Comparison of ENCODE assay signal across 18 cellular contexts in the genomic region with DNA sequence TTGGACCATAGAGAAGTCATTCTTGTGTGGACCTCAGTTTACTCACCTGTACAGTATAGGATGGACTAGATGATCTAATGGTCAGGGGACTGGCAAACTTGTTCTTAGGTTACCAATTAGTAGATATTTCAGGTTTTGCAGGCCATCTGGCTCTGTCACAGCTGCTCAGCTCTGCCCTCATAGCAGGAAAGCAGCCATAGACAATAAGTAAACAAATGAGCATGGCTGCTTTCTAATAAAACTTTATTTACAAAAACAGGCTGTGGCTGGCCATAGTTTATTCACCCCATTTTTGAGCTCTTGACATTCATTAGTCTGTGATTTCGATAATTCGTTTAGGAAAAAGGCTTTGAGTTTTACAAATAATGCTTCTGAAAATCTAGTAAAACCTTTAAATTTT. TPM values are rescaled to one million over a fixed set of nuclear protein-coding genes. Genes with fewer than 3 reads are reported as not detected.
A peak's percentile ranks its signal among the peaks of the same experiment; 100 is the strongest.
DNase-seq lines count a peak whose midpoint lies in the region; ATAC-seq lines count a peak whose summit lies in the region.
"Had no signal": no experiment of that assay in that cellular context is flagged by ENCODE, and none has a peak within 500 bp of the region (broad histone marks: within the 10 kb centered on the region; RNA-seq: fewer than 3 reads in every experiment).

No MANE protein-coding gene starts in this region.

- peaks cover 95% of the 10 kb centered on the region for H3K79me2 ChIP-seq in GM23248 (ENCODE audit: insufficient read depth)

- peak overlapping the region; percentile 77 for H3K27ac ChIP-seq in GM23248
- H3K27ac ChIP-seq: HL-60 had no signal

- H3K27me3 ChIP-seq in GM23248 (replicated peaks; ENCODE audit: insufficient read depth), result no peaks in the 10 kb centered on the region

- no peaks in the 10 kb centered on the region for H3K9me3 ChIP-seq in GM23248 (ENCODE audit: low read depth)

- in situ Hi-C loops in GM23248 (cut with MboI), result no loop called here

- no peak overlapping the region for H3K4me2 ChIP-seq in GM23248 (ENCODE audit: unreplicated experiment)

- peaks cover 39% of the 10 kb centered on the region for H3F3A ChIP-seq in GM23248 (ENCODE audit: insufficient read depth)

- ATAC-seq in esophagus mucosa, result peak; percentile 49

- no peaks in the 10 kb centered on the region for H3K9me2 ChIP-seq in GM23248 (ENCODE audit: insufficient read depth)

- no peak overlapping the region for H3K4me3 ChIP-seq in GM23248

- WGBS in GM23248 (ENCODE audit: low coverage in 1 of 2, low lambda C conversion rate in 2 of 2, missing lambda C conversion rate in 2 of 2), 2 experiments, result 98 to 100% methylated on average over 2 of the region's 2 CpGs

- DNase-seq in NCI-H510A treated with DMSO at 0.1 percent for 48 hours (lab: John Stamatoyannopoulos, UW) (peak; percentile 27), NCI-H510A (lab: John Stamatoyannopoulos, UW) (no peak), GM23248 (no peak), NCI-H524 treated with DMSO at 0.1 percent for 48 hours (lab: John Stamatoyannopoulos, UW) (peak; percentile 11), AG20443 (ENCODE audit: low spot score) (no peak), middle frontal gyrus (ENCODE audit: extremely low spot score, low spot score) (no peak), RKO (ENCODE audit: low spot score) (no peak)
- DNase-seq: C1 segment of cervical spinal cord, DMS153, H7, NCI-H1048, NCI-H146, NCI-H2081, NCI-H2227 treated with DMSO at 0.1 percent for 48 hours, NCI-H526 treated with DMSO at 0.1 percent for 48 hours, SHP77 had no signal

- H2AFZ ChIP-seq in GM23248, result no peak overlapping the region

- H4K20me1 ChIP-seq in GM23248 (ENCODE audit: insufficient read depth), result no peaks in the 10 kb centered on the region; the same call in 1 of the 2 replicates

- no peak overlapping the region for H3K9ac ChIP-seq in GM23248

- H3K4me1 ChIP-seq in GM23248 (ENCODE audit: insufficient read depth), result peaks cover 48% of the 10 kb centered on the region

- no peaks in the 10 kb centered on the region for H3K36me3 ChIP-seq in GM23248 (ENCODE audit: low read depth)

RNA-seq across cellular contexts. Expression of a gene that starts 12.7 kb away (rescaled TPM):
- total RNA-seq in GM23248 (2014; rRNA removed; shearing (Covaris generic)), result 18.2 and 26.9 TPM in 2 replicates
- polyA plus RNA-seq in GM23248 (2016; fragmentation: Nextera tagmentation; extraction: Ambion mirVana), result 11.4 and 15.6 TPM in 2 replicates
- total RNA-seq in esophagus mucosa, result 47.8 TPM

Comparison
In these comparisons a context has a peak if more than half of its experiments do, and no peak if none do; other contexts are left out.
1. DNase-seq: peak in NCI-H510A treated with DMSO at 0.1 percent for 48 hours (single experiment) and NCI-H524 treated with DMSO at 0.1 percent for 48 hours (single experiment); none in NCI-H510A (single experiment), GM23248 (single experiment), AG20443 (single experiment), middle frontal gyrus (single experiment) and RKO (single experiment).